Comparison of ENCODE assay signal across 19 cellular contexts in the genomic region with DNA sequence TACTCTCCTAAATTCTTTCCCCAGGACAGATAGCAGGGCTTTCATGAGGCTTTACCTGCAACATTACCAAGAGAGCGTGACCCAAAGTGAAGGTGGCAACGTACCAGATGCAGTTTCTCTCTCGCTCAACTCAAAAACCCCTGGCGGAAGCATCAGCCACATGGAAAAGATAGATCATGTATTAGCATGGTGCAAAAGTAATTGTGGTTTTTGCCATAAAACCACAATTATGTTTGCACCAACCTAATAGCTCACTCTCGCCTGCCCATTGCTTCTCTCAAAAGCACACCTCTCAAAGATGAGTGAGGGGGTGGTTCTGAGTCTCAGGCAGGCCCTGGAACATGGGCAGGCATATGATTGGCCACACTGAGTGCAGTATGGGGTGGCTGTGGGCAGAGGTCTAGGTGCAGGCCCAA. TPM values are rescaled to one million over a fixed set of nuclear protein-coding genes. Genes with fewer than 3 reads are reported as not detected.
DNase-seq lines count a peak whose midpoint lies in the region; ATAC-seq lines count a peak whose summit lies in the region.
"Had no signal": no experiment of that assay in that cellular context is flagged by ENCODE, and none has a peak within 500 bp of the region (broad histone marks: within the 10 kb centered on the region; RNA-seq: fewer than 3 reads in every experiment).

No MANE protein-coding gene starts in this region.

- no peak overlapping the region for H3K27ac Mint-ChIP-seq in activated naive CD4-positive, alpha-beta T cell treated with anti-CD3 and anti-CD28 coated beads for 36 hours
- H3K27ac Mint-ChIP-seq in activated naive CD4-positive, alpha-beta T cell treated with anti-CD3 and anti-CD28 coated beads, Interleukin-2, amount 10 ng/mL, durations not matched to agents 7 days and 5 days: no peak overlapping the region
- peak overlapping the region; percentile 65 for H3K27ac Mint-ChIP-seq in stimulated activated naive B cell treated with anti-CD40 and anti-IgM and Interleukin-4, amounts not matched to agents 10 μg/mL and 1 μg/mL and 100 μg/mL, for 72 hours
- no peak overlapping the region for H3K27ac Mint-ChIP-seq in effector memory CD8-positive, alpha-beta T cell
- H3K27ac Mint-ChIP-seq: T-helper 1 cell treated with Interleukin-12 subunit alpha and Interleukin-12 subunit beta and Interleukin-4 antibody, amounts not matched to agents 30 μg/mL and 1 μg/mL, for 36 hours had no signal

- no peak overlapping the region for H3K4me3 Mint-ChIP-seq in activated naive CD4-positive, alpha-beta T cell treated with anti-CD3 and anti-CD28 coated beads for 36 hours
- no peak overlapping the region for H3K4me3 Mint-ChIP-seq in activated naive CD4-positive, alpha-beta T cell treated with anti-CD3 and anti-CD28 coated beads, Interleukin-2, amount 10 ng/mL, durations not matched to agents 7 days and 5 days
- peak overlapping the region in 1 of 2 donors; percentile 30 for H3K4me3 Mint-ChIP-seq in stimulated activated naive B cell treated with anti-CD40 and anti-IgM and Interleukin-4, amounts not matched to agents 10 μg/mL and 1 μg/mL and 100 μg/mL, for 72 hours
- no peak overlapping the region for H3K4me3 Mint-ChIP-seq in effector memory CD8-positive, alpha-beta T cell
- H3K4me3 Mint-ChIP-seq: T-helper 1 cell treated with Interleukin-12 subunit alpha and Interleukin-12 subunit beta and Interleukin-4 antibody, amounts not matched to agents 30 μg/mL and 1 μg/mL, for 36 hours had no signal

- no peaks in the 10 kb centered on the region for H3K4me1 Mint-ChIP-seq in activated naive CD4-positive, alpha-beta T cell treated with anti-CD3 and anti-CD28 coated beads for 36 hours (ENCODE audit: low read depth)
- no peaks in the 10 kb centered on the region for H3K4me1 Mint-ChIP-seq in activated naive CD4-positive, alpha-beta T cell treated with anti-CD3 and anti-CD28 coated beads, Interleukin-2, amount 10 ng/mL, durations not matched to agents 7 days and 5 days
- peaks cover 14 to 30% of the 10 kb centered on the region in 2 donors for H3K4me1 Mint-ChIP-seq in stimulated activated naive B cell treated with anti-CD40 and anti-IgM and Interleukin-4, amounts not matched to agents 10 μg/mL and 1 μg/mL and 100 μg/mL, for 72 hours
- H3K4me1 Mint-ChIP-seq in effector memory CD8-positive, alpha-beta T cell (ENCODE audit: low read depth in 2 of 2): peaks cover 0 to 9% of the 10 kb centered on the region in 2 donors

- peak; percentile 10 for DNase-seq in activated naive CD4-positive, alpha-beta T cell treated with anti-CD3 and anti-CD28 coated beads for 36 hours
- no peak for DNase-seq in activated naive CD4-positive, alpha-beta T cell treated with anti-CD3 and anti-CD28 coated beads, Interleukin-2, amount 10 ng/mL, durations not matched to agents 7 days and 5 days
- DNase-seq in stimulated activated naive B cell treated with anti-CD40 and anti-IgM and Interleukin-4, amounts not matched to agents 10 μg/mL and 1 μg/mL and 100 μg/mL, for 72 hours: peak; percentile 58
- no peak for DNase-seq in effector memory CD8-positive, alpha-beta T cell
- no peak for DNase-seq in COLO829 (ENCODE audit: low spot score)
- DNase-seq in Kasumi-1 (lab: John Stamatoyannopoulos, UW): no peak
- DNase-seq: activated CD4-positive, alpha-beta T cell treated with anti-CD3 and anti-CD28 coated beads for 1 hour; cortex of kidney; esophagus squamous epithelium; left lung; NCI-H187; NCI-H774; posterior cingulate gyrus had no signal

- peaks cover 27% of the 10 kb centered on the region for H3K27me3 Mint-ChIP-seq in activated naive CD4-positive, alpha-beta T cell treated with anti-CD3 and anti-CD28 coated beads for 36 hours (ENCODE audit: low read depth)
- H3K27me3 Mint-ChIP-seq in activated naive CD4-positive, alpha-beta T cell treated with anti-CD3 and anti-CD28 coated beads, Interleukin-2, amount 10 ng/mL, durations not matched to agents 7 days and 5 days: no peaks in the 10 kb centered on the region
- H3K27me3 Mint-ChIP-seq in stimulated activated naive B cell treated with anti-CD40 and anti-IgM and Interleukin-4, amounts not matched to agents 10 μg/mL and 1 μg/mL and 100 μg/mL, for 72 hours: peaks cover 7 to 24% of the 10 kb centered on the region in 2 donors
- H3K27me3 Mint-ChIP-seq in effector memory CD8-positive, alpha-beta T cell: peaks cover 24 to 35% of the 10 kb centered on the region in 2 donors

- no peaks in the 10 kb centered on the region for H3K36me3 Mint-ChIP-seq in activated naive CD4-positive, alpha-beta T cell treated with anti-CD3 and anti-CD28 coated beads for 36 hours (ENCODE audit: low read depth)
- H3K36me3 Mint-ChIP-seq in activated naive CD4-positive, alpha-beta T cell treated with anti-CD3 and anti-CD28 coated beads, Interleukin-2, amount 10 ng/mL, durations not matched to agents 7 days and 5 days: no peaks in the 10 kb centered on the region
- peaks cover 0 to 2% of the 10 kb centered on the region in 2 donors for H3K36me3 Mint-ChIP-seq in stimulated activated naive B cell treated with anti-CD40 and anti-IgM and Interleukin-4, amounts not matched to agents 10 μg/mL and 1 μg/mL and 100 μg/mL, for 72 hours
- H3K36me3 Mint-ChIP-seq in effector memory CD8-positive, alpha-beta T cell (ENCODE audit: insufficient read depth): peaks cover 3% of the 10 kb centered on the region

- ATAC-seq in GM21723 (IDR thresholded peaks at IDR 0.05; ENCODE audit: unreplicated experiment) (peak; percentile 52), HG03432 (IDR thresholded peaks at IDR 0.05; ENCODE audit: unreplicated experiment) (peak; percentile 69)
- ATAC-seq in stimulated activated naive B cell treated with anti-CD40 and anti-IgM and Interleukin-4, amounts not matched to agents 10 μg/mL and 1 μg/mL and 100 μg/mL, for 72 hours (replicated peaks): peak; percentile 95
- ATAC-seq in effector memory CD8-positive, alpha-beta T cell (replicated peaks): no peak
- ATAC-seq: HCT116, left lung had no signal

- intact Hi-C loops in activated naive CD4-positive, alpha-beta T cell treated with anti-CD3 and anti-CD28 coated beads for 36 hours (cut with micrococcal nuclease): no loop called here

- CTCF ChIA-PET in activated naive CD4-positive, alpha-beta T cell treated with anti-CD3 and anti-CD28 coated beads for 36 hours (lab: Charles Lee): no interaction called here
- CTCF ChIA-PET in activated naive CD4-positive, alpha-beta T cell treated with anti-CD3 and anti-CD28 coated beads, Interleukin-2, amount 10 ng/mL, durations not matched to agents 7 days and 5 days (lab: Charles Lee): no interaction called here

- H3K9me3 Mint-ChIP-seq in activated naive CD4-positive, alpha-beta T cell treated with anti-CD3 and anti-CD28 coated beads for 36 hours: peaks cover under 1% of the 10 kb centered on the region
- H3K9me3 Mint-ChIP-seq in activated naive CD4-positive, alpha-beta T cell treated with anti-CD3 and anti-CD28 coated beads, Interleukin-2, amount 10 ng/mL, durations not matched to agents 7 days and 5 days: no peaks in the 10 kb centered on the region
- peaks cover 3 to 5% of the 10 kb centered on the region in 2 donors for H3K9me3 Mint-ChIP-seq in stimulated activated naive B cell treated with anti-CD40 and anti-IgM and Interleukin-4, amounts not matched to agents 10 μg/mL and 1 μg/mL and 100 μg/mL, for 72 hours
- H3K9me3 Mint-ChIP-seq in effector memory CD8-positive, alpha-beta T cell: no peaks in the 10 kb centered on the region
- H3K9me3 Mint-ChIP-seq: T-helper 1 cell treated with Interleukin-12 subunit alpha and Interleukin-12 subunit beta and Interleukin-4 antibody, amounts not matched to agents 30 μg/mL and 1 μg/mL, for 36 hours had no signal

RNA-seq across cellular contexts. Expression of a gene that starts 7.0 kb away (rescaled TPM):
- not detected for total RNA-seq in activated naive CD4-positive, alpha-beta T cell treated with anti-CD3 and anti-CD28 coated beads for 36 hours
- total RNA-seq: A673, myocyte had no signal

Comparison
In these comparisons a context has a peak if more than half of its experiments do, and no peak if none do; other contexts are left out.
1. DNase-seq: peak in activated naive CD4-positive, alpha-beta T cell treated with anti-CD3 and anti-CD28 coated beads for 36 hours (single experiment) and stimulated activated naive B cell treated with anti-CD40 and anti-IgM and Interleukin-4, amounts not matched to agents 10 μg/mL and 1 μg/mL and 100 μg/mL, for 72 hours (single experiment); none in activated naive CD4-positive, alpha-beta T cell treated with anti-CD3 and anti-CD28 coated beads, Interleukin-2, amount 10 ng/mL, durations not matched to agents 7 days and 5 days (single experiment), effector memory CD8-positive, alpha-beta T cell (0 of 3), COLO829 (single experiment) and Kasumi-1 (0 of 2).